ENCODE assay signal across 24 cellular contexts in the genomic region with DNA sequence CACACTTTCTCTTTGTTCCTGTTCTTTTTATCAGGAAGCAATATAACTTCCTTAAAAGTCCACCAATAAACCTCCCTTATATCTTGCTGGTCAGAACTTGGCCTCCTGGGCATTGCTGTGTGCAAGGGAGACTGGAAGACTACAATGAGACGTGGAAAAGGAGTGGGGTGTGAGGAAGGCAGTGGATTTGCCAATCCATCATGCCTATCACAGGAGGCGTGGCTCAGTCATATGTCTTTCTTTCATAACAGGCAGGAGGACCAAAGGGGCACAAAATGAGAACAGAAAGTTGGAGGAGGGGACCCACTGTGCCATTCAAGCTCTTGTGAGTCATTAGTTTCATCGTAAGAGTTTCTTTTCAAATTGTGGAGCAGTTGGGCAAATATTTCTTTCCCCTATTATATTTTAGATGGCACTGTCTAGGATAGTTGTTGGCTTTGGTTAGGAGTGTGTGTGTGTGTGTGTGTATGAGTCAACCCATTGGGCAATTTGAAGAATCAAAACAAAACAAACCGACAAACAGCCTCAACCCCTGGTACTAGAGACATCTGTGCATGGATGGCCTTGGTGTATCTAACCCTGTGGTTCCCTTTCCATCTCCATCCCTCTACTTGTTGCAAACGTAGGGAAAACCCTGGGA.
DNase-seq lines count a peak whose midpoint lies in the region; ATAC-seq and TF ChIP-seq lines count a peak whose summit lies in the region.
"Had no signal": no experiment of that assay in that cellular context is flagged by ENCODE, and none has a peak within 500 bp of the region (broad histone marks: within the 10 kb centered on the region; RNA-seq: fewer than 3 reads in every experiment).

No MANE protein-coding gene starts in this region.

- H3K9me3 ChIP-seq in OCI-LY3 (ENCODE audit: insufficient read depth, low read length): no peaks in the 10 kb centered on the region
- H3K9me3 ChIP-seq: heart left ventricle, psoas muscle, transverse colon had no signal

- no peak overlapping the region for H3K27ac ChIP-seq in OCI-LY3 (ENCODE audit: low read length)
- H3K27ac ChIP-seq: 22Rv1, cardiac muscle cell, heart left ventricle, psoas muscle, transverse colon had no signal

- H3K4me3 Mint-ChIP-seq in stimulated activated naive B cell treated with anti-CD40 and anti-IgM and Interleukin-4, amounts not matched to agents 10 μg/mL and 1 μg/mL and 100 μg/mL, for 72 hours: no peak overlapping the region
- H3K4me3 Mint-ChIP-seq in stimulated activated effector memory CD8-positive, alpha-beta T cell treated with anti-CD3 and anti-CD28 coated beads, Interleukin-12 subunit alpha, Interleukin-12 subunit beta, amount 100 ng/mL, for 72 hours: no peak overlapping the region
- H3K4me3 Mint-ChIP-seq: activated T-helper 1 cell treated with anti-CD3 and anti-CD28 coated beads, Interleukin-12 subunit alpha, Interleukin-12 subunit beta, Interleukin-2, Interleukin-4 antibody, amounts not matched to agents 30 ng/mL and 10 ng/mL and 1 ng/mL, durations not matched to agents 14 hours and 24 hours and 36 hours; T-cell had no signal

- no peak overlapping the region for H3K4me3 ChIP-seq in OCI-LY3 (ENCODE audit: low read length)
- H3K4me3 ChIP-seq: cardiac muscle cell, heart left ventricle, psoas muscle, transverse colon had no signal

- H3K4me2 ChIP-seq in OCI-LY3 (ENCODE audit: low read length): peak overlapping the region; percentile 5; the same call in 1 of the 2 replicates

- TF ChIP-seq CTCF in OCI-LY3 (IDR thresholded peaks at IDR 0.05; ENCODE audit: low read depth, low read length): no peak

- H3K36me3 Mint-ChIP-seq in stimulated activated naive B cell treated with anti-CD40 and anti-IgM and Interleukin-4, amounts not matched to agents 10 μg/mL and 1 μg/mL and 100 μg/mL, for 72 hours: no peaks in the 10 kb centered on the region
- no peaks in the 10 kb centered on the region for H3K36me3 Mint-ChIP-seq in stimulated activated effector memory CD8-positive, alpha-beta T cell treated with anti-CD3 and anti-CD28 coated beads, Interleukin-12 subunit alpha, Interleukin-12 subunit beta, amount 100 ng/mL, for 72 hours
- H3K36me3 Mint-ChIP-seq: T-cell had no signal

- no peaks in the 10 kb centered on the region for H3K36me3 ChIP-seq in OCI-LY3 (replicated peaks; ENCODE audit: low read depth, low read length)
- H3K36me3 ChIP-seq: cardiac muscle cell, heart left ventricle, transverse colon had no signal

- peaks cover 3 to 5% of the 10 kb centered on the region in 2 donors for H3K9me3 Mint-ChIP-seq in stimulated activated naive B cell treated with anti-CD40 and anti-IgM and Interleukin-4, amounts not matched to agents 10 μg/mL and 1 μg/mL and 100 μg/mL, for 72 hours
- H3K9me3 Mint-ChIP-seq in stimulated activated effector memory CD8-positive, alpha-beta T cell treated with anti-CD3 and anti-CD28 coated beads, Interleukin-12 subunit alpha, Interleukin-12 subunit beta, amount 100 ng/mL, for 72 hours: no peaks in the 10 kb centered on the region
- H3K9me3 Mint-ChIP-seq: activated T-helper 1 cell treated with anti-CD3 and anti-CD28 coated beads, Interleukin-12 subunit alpha, Interleukin-12 subunit beta, Interleukin-2, Interleukin-4 antibody, amounts not matched to agents 30 ng/mL and 10 ng/mL and 1 ng/mL, durations not matched to agents 14 hours and 24 hours and 36 hours; T-cell had no signal

- DNase-seq in SKM-1 treated with dmso at 0.1 percent for 144 hours (lab: John Stamatoyannopoulos, UW; ENCODE audit: unreplicated experiment): peak; percentile 22
- DNase-seq in SKM-1 (lab: John Stamatoyannopoulos, UW; ENCODE audit: unreplicated experiment): no peak
- peak; percentile 23 for DNase-seq in islet precursor cell
- DNase-seq in stimulated activated naive B cell treated with anti-CD40 and anti-IgM and Interleukin-4, amounts not matched to agents 10 μg/mL and 1 μg/mL and 100 μg/mL, for 72 hours: no peak
- DNase-seq in HEK293T (ENCODE audit: extremely low spot score): no peak
- DNase-seq in stimulated activated effector memory CD8-positive, alpha-beta T cell treated with anti-CD3 and anti-CD28 coated beads, Interleukin-12 subunit alpha, Interleukin-12 subunit beta, amount 100 ng/mL, for 72 hours (ENCODE audit: low spot score in 2 of 2): no peak
- DNase-seq: activated CD4-positive, alpha-beta T cell treated with anti-CD3 and anti-CD28 coated beads for 4 hours; activated naive CD4-positive, alpha-beta T cell treated with anti-CD3 and anti-CD28 coated beads, Interleukin-2, amount 50 U/mL, for 16 hours; AML-193; Calu3; heart left ventricle; NCI-H2081 treated with DMSO at 0.1 percent for 48 hours; NCI-H510A treated with DMSO at 0.1 percent for 48 hours; psoas muscle; SHP77 treated with DMSO at 0.1 percent for 48 hours; stimulated activated CD4-positive, alpha-beta T cell treated with anti-CD3 and anti-CD28 coated beads, Interleukin-2, amount 100 ng/mL, for 48 hours; stimulated activated naive CD4-positive, alpha-beta T cell treated with Interleukin-2 at 50 U/mL for 16 hours; transverse colon had no signal

- peak; percentile 45 to 46 for ATAC-seq in stimulated activated naive B cell treated with anti-CD40 and anti-IgM and Interleukin-4, amounts not matched to agents 10 μg/mL and 1 μg/mL and 100 μg/mL, for 72 hours (replicated peaks)
- ATAC-seq in GM19395 (IDR thresholded peaks at IDR 0.05; ENCODE audit: unreplicated experiment): no peak
- no peak for ATAC-seq in stimulated activated effector memory CD8-positive, alpha-beta T cell treated with anti-CD3 and anti-CD28 coated beads, Interleukin-12 subunit alpha, Interleukin-12 subunit beta, amount 100 ng/mL, for 72 hours
- ATAC-seq: psoas muscle, T-cell had no signal

- no peaks in the 10 kb centered on the region for H3K27me3 ChIP-seq in OCI-LY3 (ENCODE audit: low read depth, low read length)
- H3K27me3 ChIP-seq: transverse colon had no signal

- no peaks in the 10 kb centered on the region for H3K4me1 ChIP-seq in OCI-LY3 (ENCODE audit: low read length)
- H3K4me1 ChIP-seq: psoas muscle, transverse colon had no signal

- H3K9ac ChIP-seq in OCI-LY3 (ENCODE audit: low read length): no peak overlapping the region

- H3K79me2 ChIP-seq in OCI-LY3 (ENCODE audit: low read length): no peaks in the 10 kb centered on the region

- no peaks in the 10 kb centered on the region for H3K27me3 Mint-ChIP-seq in stimulated activated naive B cell treated with anti-CD40 and anti-IgM and Interleukin-4, amounts not matched to agents 10 μg/mL and 1 μg/mL and 100 μg/mL, for 72 hours

- POLR2A ChIA-PET in HEK293T (lab: Yijun Ruan, JAX): no interaction called here

- H3K27ac Mint-ChIP-seq in stimulated activated naive B cell treated with anti-CD40 and anti-IgM and Interleukin-4, amounts not matched to agents 10 μg/mL and 1 μg/mL and 100 μg/mL, for 72 hours: no peak overlapping the region
- no peak overlapping the region for H3K27ac Mint-ChIP-seq in stimulated activated effector memory CD8-positive, alpha-beta T cell treated with anti-CD3 and anti-CD28 coated beads, Interleukin-12 subunit alpha, Interleukin-12 subunit beta, amount 100 ng/mL, for 72 hours
- H3K27ac Mint-ChIP-seq: activated T-helper 1 cell treated with anti-CD3 and anti-CD28 coated beads, Interleukin-12 subunit alpha, Interleukin-12 subunit beta, Interleukin-2, Interleukin-4 antibody, amounts not matched to agents 30 ng/mL and 10 ng/mL and 1 ng/mL, durations not matched to agents 14 hours and 24 hours and 36 hours; T-cell had no signal

- no peak overlapping the region for H2AFZ ChIP-seq in OCI-LY3 (ENCODE audit: low read depth, low read length)

- no peaks in the 10 kb centered on the region for H4K20me1 ChIP-seq in OCI-LY3 (ENCODE audit: insufficient read depth, low read length)

- peaks cover 0 to 2% of the 10 kb centered on the region in 2 donors for H3K4me1 Mint-ChIP-seq in stimulated activated naive B cell treated with anti-CD40 and anti-IgM and Interleukin-4, amounts not matched to agents 10 μg/mL and 1 μg/mL and 100 μg/mL, for 72 hours
- H3K4me1 Mint-ChIP-seq in stimulated activated effector memory CD8-positive, alpha-beta T cell treated with anti-CD3 and anti-CD28 coated beads, Interleukin-12 subunit alpha, Interleukin-12 subunit beta, amount 100 ng/mL, for 72 hours: no peaks in the 10 kb centered on the region
- H3K4me1 Mint-ChIP-seq: T-cell had no signal

- CTCF ChIA-PET in HEK293T (lab: Yijun Ruan, JAX): no interaction called here

TF ChIP-seq in HEK293T, 16 proteins besides CTCF, POLR2A, EP300 and RAD21:
- TF ChIP-seq ZNF384 (IDR thresholded peaks at IDR 0.05) (no peak), BHLHE40 (IDR thresholded peaks at IDR 0.05; ENCODE audit: borderline replicate concordance) (no peak), L3MBTL2 (conservative IDR thresholded peaks at IDR 0.05) (no peak), LEF1 (IDR thresholded peaks at IDR 0.05; ENCODE audit: borderline replicate concordance) (no peak), FOXA1 (IDR thresholded peaks at IDR 0.05) (no peak), HDGF (IDR thresholded peaks at IDR 0.05; ENCODE audit: borderline replicate concordance) (no peak), SP1 (IDR thresholded peaks at IDR 0.05) (no peak), ARNT (IDR thresholded peaks at IDR 0.05) (no peak), PKNOX1 (IDR thresholded peaks at IDR 0.05) (no peak), FOXK2 (IDR thresholded peaks at IDR 0.05) (no peak), SUZ12 (IDR thresholded peaks at IDR 0.05) (no peak), ELF4 (IDR thresholded peaks at IDR 0.05) (no peak), NFRKB (IDR thresholded peaks at IDR 0.05) (no peak), FOXM1 (IDR thresholded peaks at IDR 0.05; ENCODE audit: borderline replicate concordance) (no peak), TARDBP (IDR thresholded peaks at IDR 0.05) (no peak), CTBP1 (IDR thresholded peaks at IDR 0.05; ENCODE audit: borderline replicate concordance) (no peak)

Comparison
In these comparisons a context has a peak if more than half of its experiments do, and no peak if none do; other contexts are left out.
1. DNase-seq: peak in SKM-1 treated with dmso at 0.1 percent for 144 hours (single experiment) and islet precursor cell (single experiment); none in SKM-1 (single experiment), stimulated activated naive B cell treated with anti-CD40 and anti-IgM and Interleukin-4, amounts not matched to agents 10 μg/mL and 1 μg/mL and 100 μg/mL, for 72 hours (single experiment), HEK293T (single experiment) and stimulated activated effector memory CD8-positive, alpha-beta T cell treated with anti-CD3 and anti-CD28 coated beads, Interleukin-12 subunit alpha, Interleukin-12 subunit beta, amount 100 ng/mL, for 72 hours (0 of 2).
2. ATAC-seq: peak in stimulated activated naive B cell treated with anti-CD40 and anti-IgM and Interleukin-4, amounts not matched to agents 10 μg/mL and 1 μg/mL and 100 μg/mL, for 72 hours (2 of 2); none in GM19395 (single experiment) and stimulated activated effector memory CD8-positive, alpha-beta T cell treated with anti-CD3 and anti-CD28 coated beads, Interleukin-12 subunit alpha, Interleukin-12 subunit beta, amount 100 ng/mL, for 72 hours (single experiment).